ENCODE assay signal across 8 cellular contexts in the genomic region with DNA sequence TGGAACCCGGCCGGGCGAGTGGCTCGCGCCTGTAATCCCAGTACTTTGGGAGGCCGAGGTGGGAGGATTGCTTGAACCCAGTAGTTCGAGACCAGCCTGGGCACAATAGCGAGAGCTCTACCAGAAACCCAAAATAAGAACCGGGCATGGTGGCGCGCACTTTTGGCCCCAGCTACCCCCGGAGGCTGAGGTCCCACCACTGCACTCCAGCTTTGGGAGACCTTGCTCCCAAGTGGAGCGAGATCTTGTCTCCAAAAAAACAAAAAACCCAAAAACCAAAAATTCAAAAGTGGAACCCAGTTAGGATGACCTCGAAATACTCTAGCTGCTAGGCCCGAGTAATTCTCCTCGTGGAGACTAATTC. TPM values are rescaled to one million over a fixed set of nuclear protein-coding genes. Genes with fewer than 3 reads are reported as not detected.
A peak's percentile ranks its signal among the peaks of the same experiment; 100 is the strongest.
DNase-seq lines count a peak whose midpoint lies in the region; ATAC-seq, FAIRE-seq and TF ChIP-seq lines count a peak whose summit lies in the region.

No MANE protein-coding gene starts in this region.

- no peak for TF ChIP-seq POLR2A in A549 (IDR thresholded peaks at IDR 0.05; ENCODE audit: low read length)

- no peaks in the 10 kb centered on the region for H3K9me3 ChIP-seq in A549
- no peaks in the 10 kb centered on the region for H3K9me3 ChIP-seq in HUES48 (ENCODE audit: control insufficient read depth, insufficient read depth, low read length)
- H3K9me3 ChIP-seq in mammary epithelial cell (replicated peaks; ENCODE audit: insufficient read depth, low read length) = no peaks in the 10 kb centered on the region
- no peaks in the 10 kb centered on the region for H3K9me3 ChIP-seq in mucosa of descending colon

- in situ Hi-C loops in mammary epithelial cell (cut with MboI; ENCODE audit: low sequenced_read_pairs in 2 of 2) = loop anchor here in 1 of 2 donors (25.0 kb wide), 1 partner anchor 263 kb away; a partner anchor contains a TSS

- CTCF ChIA-PET in A549 (lab: Yijun Ruan, JAX) = interaction anchor here (0.8 to 20.0 kb wide), 8 partner anchors 8 to 92 kb away, joined by 3 to 243 read pairs (median 4); a partner anchor contains a TSS
- CTCF ChIA-PET in mammary epithelial cell (lab: Charles Lee; ENCODE audit: low non-redundant PET) = no interaction called here

- peak overlapping the region; percentile 96 for H3K4me2 ChIP-seq in A549
- H3K4me2 ChIP-seq in mammary epithelial cell (ENCODE audit: insufficient read depth, low read depth, low read length) = peak overlapping the region; percentile 73

- WGBS in A549 (ENCODE audit: missing lambda C conversion rate) = 35% methylated on average over 15 of the region's 16 CpGs
- 100% methylated on average over 1 of the region's 16 CpGs for WGBS in mammary epithelial cell (ENCODE audit: low coverage, missing lambda C conversion rate)

- TF ChIP-seq EP300 in A549 (IDR thresholded peaks at IDR 0.05) = no peak

- POLR2A ChIA-PET in A549 (lab: Yijun Ruan, JAX) = interaction anchor here (0.6 to 3.3 kb wide), 6 partner anchors 16 to 84 kb away, joined by 3 to 21 read pairs (median 4); a partner anchor contains a TSS

- H3K4me3 ChIP-seq in A549 (peak overlapping the region; percentile 97), HUES48 (ENCODE audit: low read depth, low read length) (peak overlapping the region; percentile 96), mammary epithelial cell (replicated peaks in 1 of 3; ENCODE audit: insufficient read depth in 1 of 3, low read depth in 2 of 3, low read length in 3 of 3) (peak overlapping the region; percentile 75 to 95 (median 93)), mucosa of descending colon (peak overlapping the region; percentile 99)

- H3K27ac ChIP-seq in A549 (peak overlapping the region; percentile 96 to 99), HUES48 (ENCODE audit: low read depth, low read length) (peak overlapping the region; percentile 99), mammary epithelial cell (ENCODE audit: insufficient read depth, low read depth, low read length) (peak overlapping the region; percentile 89)

- dilution Hi-C loops in mammary epithelial cell (cut with HindIII; ENCODE audit: low sequenced_read_pairs) = no loop called here

- no peak for FAIRE-seq in A549 (lab: Jason Lieb, UNC)

- H3K4me1 ChIP-seq in A549 = peaks cover 26% of the 10 kb centered on the region; the same call in 2 of the 3 replicates
- peaks cover 7% of the 10 kb centered on the region; the same call in 1 of the 2 replicates for H3K4me1 ChIP-seq in HUES48 (ENCODE audit: control insufficient read depth, insufficient read depth, low read length)
- H3K4me1 ChIP-seq in mammary epithelial cell (ENCODE audit: insufficient read depth, low read length) = peaks cover 21% of the 10 kb centered on the region
- peaks cover 22% of the 10 kb centered on the region for H3K4me1 ChIP-seq in mucosa of descending colon (ENCODE audit: low read depth)

- intact Hi-C loops in mammary epithelial cell (cut with micrococcal nuclease) = loop anchor here (2.0 kb wide), 2 partner anchors 20 to 30 kb away; a partner anchor contains a TSS
- intact Hi-C loops in mucosa of descending colon (cut with DNase I, micrococcal nuclease) = no loop called here

- TF ChIP-seq RAD21 in A549 (conservative IDR thresholded peaks at IDR 0.05 in 1 of 2, IDR thresholded peaks at IDR 0.05 in 1 of 2) = no peak

- 0 out of 6 replicates have a peak, but pooled peaks of 1 of the 2 experiments have one; percentile 2 for ATAC-seq in A549
- no peak for ATAC-seq in mucosa of descending colon
- ATAC-seq in GM19397 (IDR thresholded peaks at IDR 0.05; ENCODE audit: unreplicated experiment) = no peak
- ATAC-seq in HG03469 (IDR thresholded peaks at IDR 0.05; ENCODE audit: unreplicated experiment) = no peak
- ATAC-seq in HG03097 (IDR thresholded peaks at IDR 0.05; ENCODE audit: low FRiP score, unreplicated experiment) = no peak

- 0 out of 2 replicates have a peak overlapping the region, but pooled peaks have one; percentile 99 for H3K9ac ChIP-seq in HUES48 (ENCODE audit: low read depth, low read length)
- peak overlapping the region; percentile 79 for H3K9ac ChIP-seq in mammary epithelial cell (ENCODE audit: insufficient read depth, low read length)

- no TSS peak for BruUV-seq in mammary epithelial cell (replicated peaks; lab: Mats Ljungman, UMichigan)

- H3K79me2 ChIP-seq in mammary epithelial cell (ENCODE audit: insufficient read depth, low read length) = peaks cover 73% of the 10 kb centered on the region

- peak overlapping the region; percentile 97 for H2AFZ ChIP-seq in mammary epithelial cell (ENCODE audit: low read depth, low read length)

- TF ChIP-seq CTCF in A549 (IDR thresholded peaks at IDR 0.05) (no peak), mammary epithelial cell (conservative IDR thresholded peaks at IDR 0.05 in 1 of 2, IDR thresholded peaks at IDR 0.05 in 1 of 2; ENCODE audit: extremely low read depth in 1 of 2, insufficient read depth in 1 of 2, low read depth in 1 of 2, low read length in 2 of 2) (no peak), mucosa of descending colon (IDR thresholded peaks at IDR 0.05) (no peak)

- no peaks in the 10 kb centered on the region for H4K20me1 ChIP-seq in mammary epithelial cell (ENCODE audit: insufficient read depth, low read length)

- H3K27me3 ChIP-seq in HUES48 (ENCODE audit: control insufficient read depth, insufficient read depth, low read length) (no peaks in the 10 kb centered on the region), mammary epithelial cell (ENCODE audit: insufficient read depth, low read length) (no peaks in the 10 kb centered on the region)

- H3K36me3 ChIP-seq in HUES48 (ENCODE audit: control insufficient read depth, insufficient read depth, low read length) = peaks cover 34% of the 10 kb centered on the region
- H3K36me3 ChIP-seq in mammary epithelial cell (ENCODE audit: insufficient read depth, low read length) = peaks cover 14% of the 10 kb centered on the region
- no peaks in the 10 kb centered on the region for H3K36me3 ChIP-seq in mucosa of descending colon (ENCODE audit: low read depth)

- DNase-seq in A549 (ENCODE audit: low read depth in 1 of 2, low spot score in 1 of 2) (peak in 1 of 2 experiments; percentile 4), mammary epithelial cell (no peak), mucosa of descending colon (no peak)
- no peak for DNase-seq in stimulated activated naive CD4-positive, alpha-beta T cell (lab: John Stamatoyannopoulos, UW)

TF ChIP-seq in A549, 52 proteins besides CTCF, POLR2A, EP300 and RAD21:
- TF ChIP-seq EHMT2 (IDR thresholded peaks at IDR 0.05; ENCODE audit: low read depth) (no peak), PHF8 (IDR thresholded peaks at IDR 0.05; ENCODE audit: borderline replicate concordance, low read depth) (no peak), JUN (IDR thresholded peaks at IDR 0.05) (no peak), CHD2 (IDR thresholded peaks at IDR 0.05; ENCODE audit: low read length, partially characterized antibody) (no peak), FOXS1 (CRISPR knock-in tag; IDR thresholded peaks at IDR 0.05) (no peak), CEBPB (IDR thresholded peaks at IDR 0.05) (no peak), POLR2AphosphoS2 (conservative IDR thresholded peaks at IDR 0.05; ENCODE audit: low read length) (no peak), FOSB (CRISPR knock-in tag; IDR thresholded peaks at IDR 0.05) (no peak), TP53 (CRISPR knock-in tag; IDR thresholded peaks at IDR 0.05) (no peak), HOXA7 (CRISPR knock-in tag; IDR thresholded peaks at IDR 0.05) (no peak)

RNA-seq across cellular contexts. Expression of a gene that starts 0.8 kb away (rescaled TPM):
- 77.2 and 102 TPM in 2 replicates for polyA plus RNA-seq in A549 (2011; rRNA removed)
- 35.2 and 38.6 TPM in 2 replicates for polyA plus RNA-seq in A549 (2012; cell fraction: cytosol; rRNA removed)
- polyA plus RNA-seq in A549 (2012; cell fraction: nucleus; rRNA removed) = 6.8 and 10.1 TPM in 2 replicates
- polyA plus RNA-seq in A549 (2017; fragmentation: RNase III; extraction: RNeasy Plus Mini Kit Qiagen cat#74134 plus additional on column Dnase treatment) = 77.5 to 89.1 TPM (median 81.9 TPM) in 3 replicates
- 42.7 and 47.2 TPM in 2 replicates for polyA minus RNA-seq in A549 (2011; rRNA and poly(A)+ RNA removed)
- 10 to 100 TPM; 37.3 to 72.8 TPM for total RNA-seq in mammary epithelial cell
- 42.5 TPM for polyA plus RNA-seq in mammary epithelial cell
- polyA minus RNA-seq in mammary epithelial cell = 14.6 TPM
- 100 to 1,000 TPM; 110 to 162 (median 148) TPM for total RNA-seq in mucosa of descending colon

RNA-seq across cellular contexts. Expression of a gene that starts 20.4 kb away (rescaled TPM):
- polyA plus RNA-seq in A549 (2011; rRNA removed) (132 and 146 TPM in 2 replicates), A549 (2017; fragmentation: RNase III; extraction: RNeasy Plus Mini Kit Qiagen cat#74134 plus additional on column Dnase treatment) (62.1 to 85.7 TPM (median 83.8 TPM) in 3 replicates), mammary epithelial cell (151 TPM)
- polyA plus RNA-seq in A549 (2012; cell fraction: cytosol; rRNA removed) = 50.1 and 61.0 TPM in 2 replicates
- polyA plus RNA-seq in A549 (2012; cell fraction: nucleus; rRNA removed) = 51.6 and 59.5 TPM in 2 replicates
- 136 and 139 TPM in 2 replicates for polyA minus RNA-seq in A549 (2011; rRNA and poly(A)+ RNA removed)
- total RNA-seq in mammary epithelial cell (100 to 1,000 TPM in 1 of 2 donors, 10 to 100 TPM in 1; 99.1 to 145 TPM), mucosa of descending colon (10 to 100 TPM; 36.0 to 44.1 (median 38.3) TPM)
- polyA minus RNA-seq in mammary epithelial cell = 75.2 TPM

RNA-seq across cellular contexts. Expression of a gene that starts 26.5 kb away (rescaled TPM):
- 0.12 and 0.20 TPM in 2 replicates for polyA plus RNA-seq in A549 (2011; rRNA removed)
- 0.03 and 0.06 TPM in 2 replicates for polyA plus RNA-seq in A549 (2012; cell fraction: cytosol; rRNA removed)
- polyA plus RNA-seq in A549 (2012; cell fraction: nucleus; rRNA removed) = 0.08 and 0.12 TPM in 2 replicates
- polyA plus RNA-seq in A549 (2017; fragmentation: RNase III; extraction: RNeasy Plus Mini Kit Qiagen cat#74134 plus additional on column Dnase treatment) = 0.05 to 0.14 TPM (median 0.09 TPM) in 3 replicates
- polyA minus RNA-seq in A549 (2011; rRNA and poly(A)+ RNA removed) = 0.15 and 0.29 TPM in 2 replicates
- not detected for total RNA-seq in mammary epithelial cell
- 0.02 TPM for polyA plus RNA-seq in mammary epithelial cell
- polyA minus RNA-seq in mammary epithelial cell = not detected
- total RNA-seq in mucosa of descending colon = not detected

RNA-seq across cellular contexts. Expression of a gene that starts 55.5 kb away (rescaled TPM):
- polyA plus RNA-seq in A549 (2011; rRNA removed) (2.5 TPM in 2 replicates), A549 (2017; fragmentation: RNase III; extraction: RNeasy Plus Mini Kit Qiagen cat#74134 plus additional on column Dnase treatment) (1.3 to 2.5 TPM (median 1.8 TPM) in 3 replicates), mammary epithelial cell (10.8 TPM)
- polyA plus RNA-seq in A549 (2012; cell fraction: cytosol; rRNA removed) = 0.57 and 0.65 TPM in 2 replicates
- polyA plus RNA-seq in A549 (2012; cell fraction: nucleus; rRNA removed) = 0.38 and 0.48 TPM in 2 replicates
- 5.3 and 5.5 TPM in 2 replicates for polyA minus RNA-seq in A549 (2011; rRNA and poly(A)+ RNA removed)
- total RNA-seq in mammary epithelial cell (10 to 100 TPM in 1 of 2 donors, 1 to 10 TPM in 1; 5.0 to 19.1 TPM), mucosa of descending colon (1 to 10 TPM in 2 of 3 donors, under 1 TPM in 1; 0.84 to 5.0 (median 4.4) TPM)
- polyA minus RNA-seq in mammary epithelial cell = 28.3 TPM
